19 cellular contexts compared by ENCODE assay signal in genomic region chr20:59577809-59578601, GRCh38. TPM values are rescaled to one million over a fixed set of nuclear protein-coding genes. Genes with fewer than 3 reads are reported as not detected.
DNase-seq lines count a peak whose midpoint lies in the region; ATAC-seq and TF ChIP-seq lines count a peak whose summit lies in the region.
"Had no signal": no experiment of that assay in that cellular context is flagged by ENCODE, and none has a peak within 500 bp of the region (broad histone marks: within the 10 kb centered on the region; RNA-seq: fewer than 3 reads in every experiment).

No MANE protein-coding gene starts in this region.

- H3K4me2 ChIP-seq in H9 (ENCODE audit: insufficient read depth, insufficient read length, low read length), result no peak overlapping the region

- no peaks in the 10 kb centered on the region for H3K79me2 ChIP-seq in H9 (ENCODE audit: insufficient read depth, low read length)

- H2AK5ac ChIP-seq in H9 (ENCODE audit: insufficient read length, low read length), result no peak overlapping the region

- H3K9me3 ChIP-seq in H9 (ENCODE audit: control insufficient read depth, low read depth, low read length) (no peaks in the 10 kb centered on the region), iPS-20b (ENCODE audit: insufficient read depth, low read depth, low read length) (no peaks in the 10 kb centered on the region), suprapubic skin (no peaks in the 10 kb centered on the region), BE2C (no peaks in the 10 kb centered on the region)

- H3K18ac ChIP-seq in H9 (ENCODE audit: insufficient read length, low read depth, low read length), result no peak overlapping the region

- no peaks in the 10 kb centered on the region for H4K20me1 ChIP-seq in H9 (ENCODE audit: control insufficient read depth, insufficient read depth, insufficient read length)

- H2BK20ac ChIP-seq in H9 (ENCODE audit: low read depth, low read length, poor library complexity, severe bottlenecking), result no peak overlapping the region

- H3K4me1 Mint-ChIP-seq in H9, result peaks cover 0 to 3% of the 10 kb centered on the region in 2 experiments; a peak in 1 of 4 replicates
- H3K4me1 Mint-ChIP-seq: activated naive CD8-positive, alpha-beta T cell treated with anti-CD3 and anti-CD28 coated beads, Interleukin-2, amount 50 U/mL, for 24 hours; IgD-negative memory B cell; immature natural killer cell had no signal

- H2BK12ac ChIP-seq in H9 (ENCODE audit: insufficient read length, low read depth, low read length), result no peak overlapping the region

- H3K23ac ChIP-seq in H9 (ENCODE audit: insufficient read length, low read depth, low read length), result no peak overlapping the region

- no peak for TF ChIP-seq POLR2A in suprapubic skin (IDR thresholded peaks at IDR 0.05)

- no peak for TF ChIP-seq CTCF in H9 (conservative IDR thresholded peaks at IDR 0.05)
- TF ChIP-seq CTCF in VCaP (conservative IDR thresholded peaks at IDR 0.05), result 0 out of 2 replicates have a peak, but pooled peaks have one; percentile 18
- TF ChIP-seq CTCF in suprapubic skin (IDR thresholded peaks at IDR 0.05), result no peak
- no peak for TF ChIP-seq CTCF in BE2C (IDR thresholded peaks at IDR 0.05; ENCODE audit: low read depth, low read length)

- no peak overlapping the region for H2BK5ac ChIP-seq in H9 (ENCODE audit: insufficient read length, low read length)

- H3K36me3 Mint-ChIP-seq in H9 (ENCODE audit: insufficient read depth in 1 of 3, low read depth in 3 of 3), result no peaks in the 10 kb centered on the region; a peak in 1 of 7 replicates
- H3K36me3 Mint-ChIP-seq: activated CD4-positive, alpha-beta memory T cell treated with anti-CD3 and anti-CD28 coated beads for 36 hours; IgD-negative memory B cell; immature natural killer cell; natural killer cell treated with Interleukin-12 subunit alpha and Interleukin-12 subunit beta and Interleukin-15 and Interleukin-18, amount 100 ng/mL, for 72 hours had no signal

- H3K79me1 ChIP-seq in H9 (ENCODE audit: insufficient read depth, low read depth, low read length, poor library complexity, severe bottlenecking), result no peaks in the 10 kb centered on the region

- H3K27me3 ChIP-seq in H9 (ENCODE audit: insufficient read depth, low read length) (peaks cover 23% of the 10 kb centered on the region; the same call in 1 of the 2 replicates), iPS-20b (ENCODE audit: insufficient read depth, low read length) (peaks cover 94% of the 10 kb centered on the region), suprapubic skin (peaks cover 82% of the 10 kb centered on the region), BE2C (peaks cover 66% of the 10 kb centered on the region)

- no peak overlapping the region for H2BK120ac ChIP-seq in H9 (ENCODE audit: low read depth, low read length, poor library complexity, severe bottlenecking)

- WGBS in H9 (ENCODE audit: extremely low coverage, insufficient read length, low lambda C conversion rate), result no CpG with 5 or more reads among the region's 21 CpGs
- 80% methylated on average over 7 of the region's 21 CpGs for WGBS in suprapubic skin

- H3K27ac ChIP-seq in H9 (ENCODE audit: insufficient read length, low read depth, low read length), result no peak overlapping the region
- H3K27ac ChIP-seq in VCaP, result no peak overlapping the region
- no peak overlapping the region for H3K27ac ChIP-seq in iPS-20b (ENCODE audit: low read length)
- no peak overlapping the region for H3K27ac ChIP-seq in suprapubic skin
- H3K27ac ChIP-seq: foreskin keratinocyte had no signal

- DNase-seq in H9 (no peak), suprapubic skin (ENCODE audit: low spot score in 2 of 2) (peak; percentile 51 to 62), NCI-H2227 (lab: John Stamatoyannopoulos, UW; ENCODE audit: unreplicated experiment) (no peak), BE2C (no peak)
- DNase-seq: activated CD4-positive, alpha-beta memory T cell treated with anti-CD3 and anti-CD28 coated beads for 36 hours; activated naive CD8-positive, alpha-beta T cell treated with anti-CD3 and anti-CD28 coated beads, Interleukin-2, amount 50 U/mL, for 24 hours; activated T-cell treated with anti-CD3 and anti-CD28 coated beads, Interleukin-2, amount 50 U/mL, for 4 hours; DMS 273 treated with DMSO at 0.1 percent for 48 hours; effector memory CD4-positive, alpha-beta T cell; foreskin keratinocyte; immature natural killer cell; mesenchymal stem cell; NCI-H1092; SW 1271 had no signal

- H3K9ac ChIP-seq in H9 (ENCODE audit: extremely low read depth, insufficient read length, low read length), result no peak overlapping the region
- no peak overlapping the region for H3K9ac ChIP-seq in iPS-20b (ENCODE audit: low read depth, low read length)

- H3K36me3 ChIP-seq in iPS-20b (ENCODE audit: insufficient read depth, low read depth, low read length) (no peaks in the 10 kb centered on the region), suprapubic skin (no peaks in the 10 kb centered on the region), BE2C (no peaks in the 10 kb centered on the region)

- no peak overlapping the region for H3K27ac Mint-ChIP-seq in H9
- H3K27ac Mint-ChIP-seq: activated CD4-positive, alpha-beta memory T cell treated with anti-CD3 and anti-CD28 coated beads for 36 hours; activated naive CD8-positive, alpha-beta T cell treated with anti-CD3 and anti-CD28 coated beads, Interleukin-2, amount 50 U/mL, for 24 hours; IgD-negative memory B cell; immature natural killer cell; natural killer cell treated with Interleukin-12 subunit alpha and Interleukin-12 subunit beta and Interleukin-15 and Interleukin-18, amount 100 ng/mL, for 72 hours had no signal

- H3K4me3 ChIP-seq in iPS-20b (ENCODE audit: low read length) (peak overlapping the region; percentile 42; the same call in 1 of the 2 replicates), suprapubic skin (peak overlapping the region; percentile 30), BE2C (ENCODE audit: low read depth, low read length) (no peak overlapping the region)

- no peak for ATAC-seq in HG03175 (IDR thresholded peaks at IDR 0.05; ENCODE audit: unreplicated experiment)
- ATAC-seq: activated naive CD8-positive, alpha-beta T cell treated with anti-CD3 and anti-CD28 coated beads, Interleukin-2, amount 50 U/mL, for 24 hours; activated T-cell treated with anti-CD3 and anti-CD28 coated beads, Interleukin-2, amount 50 U/mL, for 4 hours; foreskin keratinocyte; natural killer cell treated with Interleukin-12 subunit alpha and Interleukin-12 subunit beta and Interleukin-15 and Interleukin-18, amount 100 ng/mL, for 72 hours had no signal

- no peak overlapping the region for H4K5ac ChIP-seq in H9 (ENCODE audit: insufficient read length, low read depth, low read length)

- no peaks in the 10 kb centered on the region for H3K23me2 ChIP-seq in H9 (ENCODE audit: insufficient read length, low read depth, low read length, poor library complexity, severe bottlenecking)

- no peak overlapping the region for H3K4ac ChIP-seq in H9 (ENCODE audit: low read depth, low read length)

- no peak overlapping the region; the same call in 1 of the 2 replicates for H3K14ac ChIP-seq in H9 (ENCODE audit: insufficient read depth, low read length)

- H3K4me1 ChIP-seq in H9 (ENCODE audit: insufficient read depth, low read length) (no peaks in the 10 kb centered on the region), iPS-20b (ENCODE audit: insufficient read depth, low read length) (no peaks in the 10 kb centered on the region; the same call in 1 of the 2 replicates), suprapubic skin (peaks cover 18% of the 10 kb centered on the region), BE2C (no peaks in the 10 kb centered on the region)
- H3K4me1 ChIP-seq: foreskin keratinocyte had no signal

- H2AFZ ChIP-seq in H9 (ENCODE audit: low read length), result no peak overlapping the region

- peak overlapping the region; percentile 36 to 61 for H3K4me3 Mint-ChIP-seq in H9
- H3K4me3 Mint-ChIP-seq: activated CD4-positive, alpha-beta memory T cell treated with anti-CD3 and anti-CD28 coated beads for 36 hours; activated naive CD8-positive, alpha-beta T cell treated with anti-CD3 and anti-CD28 coated beads, Interleukin-2, amount 50 U/mL, for 24 hours; activated T-cell treated with anti-CD3 and anti-CD28 coated beads, Interleukin-2, amount 50 U/mL, for 4 hours; IgD-negative memory B cell; immature natural killer cell; natural killer cell treated with Interleukin-12 subunit alpha and Interleukin-12 subunit beta and Interleukin-15 and Interleukin-18, amount 100 ng/mL, for 72 hours had no signal

- H4K91ac ChIP-seq in H9 (ENCODE audit: insufficient read length, low read depth, low read length), result no peak overlapping the region

- H3K56ac ChIP-seq in H9 (ENCODE audit: insufficient read length, low read depth, low read length), result no peak overlapping the region

- H2BK15ac ChIP-seq in H9 (ENCODE audit: low read depth, low read length), result no peak overlapping the region

- no peak overlapping the region for H3T11ph ChIP-seq in H9 (ENCODE audit: low read length)

- H4K8ac ChIP-seq in H9 (replicated peaks; ENCODE audit: insufficient read length, low read depth, low read length), result no peak overlapping the region

- no peak for TF ChIP-seq EP300 in suprapubic skin (IDR thresholded peaks at IDR 0.05)

- peaks cover 93% of the 10 kb centered on the region for H3K27me3 Mint-ChIP-seq in H9 (ENCODE audit: low read depth)

- peaks cover 0 to 30% of the 10 kb centered on the region in 2 experiments; a peak in 4 of 5 replicates for H3K9me3 Mint-ChIP-seq in H9
- H3K9me3 Mint-ChIP-seq: activated CD4-positive, alpha-beta memory T cell treated with anti-CD3 and anti-CD28 coated beads for 36 hours; activated naive CD8-positive, alpha-beta T cell treated with anti-CD3 and anti-CD28 coated beads, Interleukin-2, amount 50 U/mL, for 24 hours; activated T-cell treated with anti-CD3 and anti-CD28 coated beads, Interleukin-2, amount 50 U/mL, for 4 hours; immature natural killer cell; natural killer cell treated with Interleukin-12 subunit alpha and Interleukin-12 subunit beta and Interleukin-15 and Interleukin-18, amount 100 ng/mL, for 72 hours had no signal

RNA-seq across cellular contexts. Expression of gene PHACTR3, which starts 26.3 kb away (rescaled TPM):
- not detected in 2 replicates for total RNA-seq in H9 (2021)
- total RNA-seq in suprapubic skin, result 10 to 100 TPM in 2 of 4 donors, 1 to 10 TPM in 2; 2.4 to 12.8 (median 9.7) TPM
- not detected for polyA plus RNA-seq in BE2C (2012; ENCODE audit: insufficient read depth, insufficient read length, low read depth)
- total RNA-seq: activated CD4-positive, alpha-beta memory T cell treated with anti-CD3 and anti-CD28 coated beads for 36 hours; natural killer cell treated with Interleukin-12 subunit alpha and Interleukin-12 subunit beta and Interleukin-15 and Interleukin-18, amount 100 ng/mL, for 72 hours had no signal
- polyA plus RNA-seq: IgD-negative memory B cell, immature natural killer cell had no signal

Comparison
In these comparisons a context has a peak if more than half of its experiments do, and no peak if none do; other contexts are left out.
1. DNase-seq: peak in suprapubic skin (2 of 2); none in H9 (single experiment), NCI-H2227 (single experiment) and BE2C (single experiment).